Comparison of ENCODE assay signal across 10 cellular contexts in genomic region chr4:82785248-82786003, GRCh38. TPM values are rescaled to one million over a fixed set of nuclear protein-coding genes. Genes with fewer than 3 reads are reported as not detected.
A peak's percentile ranks its signal among the peaks of the same experiment; 100 is the strongest.
DNase-seq lines count a peak whose midpoint lies in the region; ATAC-seq, FAIRE-seq and TF ChIP-seq lines count a peak whose summit lies in the region.
"Had no signal": no experiment of that assay in that cellular context is flagged by ENCODE, and none has a peak within 500 bp of the region (broad histone marks: within the 10 kb centered on the region; RNA-seq: fewer than 3 reads in every experiment).

No MANE protein-coding gene starts in this region.

- peak overlapping the region; percentile 80 for H3K27ac Mint-ChIP-seq in type B pancreatic cell
- H3K27ac Mint-ChIP-seq: memory B cell had no signal

- peak; percentile 25 to 67 for ATAC-seq in left cardiac atrium
- ATAC-seq in right cardiac atrium = peak; percentile 44 to 86
- no peak for ATAC-seq in GM21390 (IDR thresholded peaks at IDR 0.05; ENCODE audit: unreplicated experiment)
- no peak for ATAC-seq in HG03565 (IDR thresholded peaks at IDR 0.05; ENCODE audit: unreplicated experiment)
- ATAC-seq: activated T-cell treated with anti-CD3 and anti-CD28 coated beads, Interleukin-2, amount 50 U/mL, for 4 hours had no signal

- H3K4me1 Mint-ChIP-seq in type B pancreatic cell (ENCODE audit: unreplicated experiment) = peaks cover 73% of the 10 kb centered on the region
- H3K4me1 Mint-ChIP-seq: memory B cell had no signal

- H3K36me3 ChIP-seq in left ventricle myocardium inferior = no peaks in the 10 kb centered on the region
- no peaks in the 10 kb centered on the region for H3K36me3 ChIP-seq in adipocyte (ENCODE audit: control insufficient read depth, insufficient read depth, low read length, severe bottlenecking)

- H3K4me3 ChIP-seq in left ventricle myocardium inferior (no peak overlapping the region), adipocyte (ENCODE audit: low read length) (peak overlapping the region; percentile 52), right cardiac atrium (ENCODE audit: low read length) (no peak overlapping the region)

- peaks cover 3% of the 10 kb centered on the region for H3K27me3 Mint-ChIP-seq in type B pancreatic cell

- FAIRE-seq in GM12891 (lab: Jason Lieb, UNC) = no peak

- TF ChIP-seq POLR2A in GM12891 (IDR thresholded peaks at IDR 0.05; ENCODE audit: low read depth, low read length) = no peak

- H3K9ac ChIP-seq in adipocyte (ENCODE audit: low read length) = peak overlapping the region; percentile 31

- H3K9me3 ChIP-seq in left ventricle myocardium inferior (replicated peaks) (no peaks in the 10 kb centered on the region), adipocyte (ENCODE audit: control insufficient read depth, low read length) (no peaks in the 10 kb centered on the region), right cardiac atrium (ENCODE audit: control insufficient read depth, low read length) (no peaks in the 10 kb centered on the region)

- intact Hi-C loops in left cardiac atrium (cut with DNase I) = no loop called here
- intact Hi-C loops in left ventricle myocardium inferior (cut with micrococcal nuclease) = no loop called here
- intact Hi-C loops in right cardiac atrium (cut with DNase I) = no loop called here

- no peak for DNase-seq in left cardiac atrium
- no peak for DNase-seq in left ventricle myocardium inferior
- DNase-seq in adipocyte (ENCODE audit: low read depth) = peak; percentile 78
- no peak for DNase-seq in right cardiac atrium
- DNase-seq in type B pancreatic cell (ENCODE audit: extremely low spot score, unreplicated experiment) = no peak
- no peak for DNase-seq in GM12891 (ENCODE audit: insufficient read length, low spot score)
- DNase-seq: activated T-cell treated with anti-CD3 and anti-CD28 coated beads, Interleukin-2, amount 50 U/mL, for 4 hours had no signal

- 35% methylated on average over 7 of the region's 7 CpGs for WGBS in right cardiac atrium

- H3K36me3 Mint-ChIP-seq in type B pancreatic cell = peaks cover 7% of the 10 kb centered on the region
- H3K36me3 Mint-ChIP-seq: memory B cell had no signal

- TF ChIP-seq CTCF in left ventricle myocardium inferior (IDR thresholded peaks at IDR 0.05; ENCODE audit: borderline replicate concordance) (no peak), type B pancreatic cell (conservative IDR thresholded peaks at IDR 0.05) (no peak)

- H3K9me3 Mint-ChIP-seq in type B pancreatic cell = no peaks in the 10 kb centered on the region
- H3K9me3 Mint-ChIP-seq: activated T-cell treated with anti-CD3 and anti-CD28 coated beads, Interleukin-2, amount 50 U/mL, for 4 hours; memory B cell had no signal

- H3K27ac ChIP-seq in left ventricle myocardium inferior (replicated peaks) = no peak overlapping the region
- no peak overlapping the region for H3K27ac ChIP-seq in right cardiac atrium (ENCODE audit: low read length)

- H3K4me1 ChIP-seq in left ventricle myocardium inferior (peaks cover 38% of the 10 kb centered on the region), adipocyte (ENCODE audit: control insufficient read depth, insufficient read depth, low read length) (peaks cover 37% of the 10 kb centered on the region), right cardiac atrium (ENCODE audit: control insufficient read depth, insufficient read depth, low read length) (peaks cover 3% of the 10 kb centered on the region)

- peaks cover 19% of the 10 kb centered on the region for H3K27me3 ChIP-seq in left ventricle myocardium inferior (ENCODE audit: low read depth)
- no peaks in the 10 kb centered on the region for H3K27me3 ChIP-seq in adipocyte (replicated peaks; ENCODE audit: control insufficient read depth, insufficient read depth, low read length)
- no peaks in the 10 kb centered on the region for H3K27me3 ChIP-seq in right cardiac atrium (ENCODE audit: control insufficient read depth, insufficient read depth)

- H3K4me3 Mint-ChIP-seq in type B pancreatic cell = peak overlapping the region; percentile 83
- H3K4me3 Mint-ChIP-seq: activated T-cell treated with anti-CD3 and anti-CD28 coated beads, Interleukin-2, amount 50 U/mL, for 4 hours; memory B cell had no signal

TF ChIP-seq in GM12891, 5 proteins besides CTCF, POLR2A, EP300 and RAD21:
- no peak for TF ChIP-seq PAX5 (IDR thresholded peaks at IDR 0.05; ENCODE audit: insufficient read depth, low read length, severe bottlenecking)

RNA-seq across cellular contexts. Expression of gene SCD5, which starts 13.2 kb away (rescaled TPM):
- total RNA-seq in left cardiac atrium (1 to 10 TPM; 7.1 to 9.1 TPM), left ventricle myocardium inferior (4.5 TPM), right cardiac atrium (10 to 100 TPM; 11.6 to 14.2 (median 12.0) TPM), type B pancreatic cell (ENCODE audit: low replicate concordance) (22.5 and 36.6 TPM in 2 replicates)
- 6.0 TPM for polyA plus RNA-seq in right cardiac atrium
- 0.09 TPM for polyA plus RNA-seq in GM12891 (2012; ENCODE audit: low read depth, missing spikeins)

Comparison
In these comparisons a context has a peak if more than half of its experiments do, and no peak if none do; other contexts are left out.
1. ATAC-seq: peak in left cardiac atrium (2 of 2) and right cardiac atrium (2 of 2); none in GM21390 (single experiment) and HG03565 (single experiment).